In genomic region chr1:34183381-34183780, GRCh38 we compare ENCODE assay signal across 12 cellular contexts. TPM values are rescaled to one million over a fixed set of nuclear protein-coding genes. Genes with fewer than 3 reads are reported as not detected.
DNase-seq lines count a peak whose midpoint lies in the region.
"Not testable (repeated sequence)": the region's sequence is repeated elsewhere in the genome, so short reads cannot be mapped to it uniquely, and the experiment has no call there.
"Had no signal": no experiment of that assay in that cellular context is flagged by ENCODE, and none has a peak within 500 bp of the region (broad histone marks: within the 10 kb centered on the region; RNA-seq: fewer than 3 reads in every experiment).

No MANE protein-coding gene starts in this region.

- H3K36me3 ChIP-seq in SJCRH30 = not testable (repeated sequence)

- not testable (repeated sequence) for H3K4me3 ChIP-seq in SJCRH30

- H3K27me3 ChIP-seq in SJCRH30 = not testable (repeated sequence)

- peak overlapping the region; percentile 23; the same call in 1 of the 2 replicates for H3K27ac ChIP-seq in SJCRH30

- DNase-seq in DMS53 (lab: John Stamatoyannopoulos, UW) = peak; percentile 64
- DNase-seq in NCI-H82 (lab: John Stamatoyannopoulos, UW) = peak; percentile 54
- DNase-seq in SJCRH30 = peak; percentile 71 to 79

- peaks cover 36% of the 10 kb centered on the region for H3K4me1 ChIP-seq in SJCRH30

- not testable (repeated sequence) for H3K9me3 ChIP-seq in SJCRH30 (replicated peaks)

RNA-seq across cellular contexts. Expression of gene C1orf94, which starts 6.7 kb away (rescaled TPM):
- total RNA-seq in SJCRH30 (2014; rRNA removed; shearing (Covaris generic)) = 5.7 and 6.9 TPM in 2 replicates
- total RNA-seq: A172; B cell; Caco-2; Calu3; CD4-positive, alpha-beta memory T cell; CD4-positive, alpha-beta T cell; CD4-positive, CD25-positive, alpha-beta regulatory T cell; CD8-positive, alpha-beta memory T cell; CD8-positive, alpha-beta T cell had no signal

RNA-seq across cellular contexts. Expression of gene CSMD2, which starts 18.4 kb away (rescaled TPM):
- 0.14 and 0.20 TPM in 2 replicates for total RNA-seq in SJCRH30 (2014; rRNA removed; shearing (Covaris generic))
- total RNA-seq: B cell; Caco-2; Calu3; CD4-positive, alpha-beta memory T cell; CD4-positive, alpha-beta T cell; CD4-positive, CD25-positive, alpha-beta regulatory T cell; CD8-positive, alpha-beta memory T cell; CD8-positive, alpha-beta T cell had no signal
